Comparison of ENCODE assay signal across 1 cellular context in the genomic region with DNA sequence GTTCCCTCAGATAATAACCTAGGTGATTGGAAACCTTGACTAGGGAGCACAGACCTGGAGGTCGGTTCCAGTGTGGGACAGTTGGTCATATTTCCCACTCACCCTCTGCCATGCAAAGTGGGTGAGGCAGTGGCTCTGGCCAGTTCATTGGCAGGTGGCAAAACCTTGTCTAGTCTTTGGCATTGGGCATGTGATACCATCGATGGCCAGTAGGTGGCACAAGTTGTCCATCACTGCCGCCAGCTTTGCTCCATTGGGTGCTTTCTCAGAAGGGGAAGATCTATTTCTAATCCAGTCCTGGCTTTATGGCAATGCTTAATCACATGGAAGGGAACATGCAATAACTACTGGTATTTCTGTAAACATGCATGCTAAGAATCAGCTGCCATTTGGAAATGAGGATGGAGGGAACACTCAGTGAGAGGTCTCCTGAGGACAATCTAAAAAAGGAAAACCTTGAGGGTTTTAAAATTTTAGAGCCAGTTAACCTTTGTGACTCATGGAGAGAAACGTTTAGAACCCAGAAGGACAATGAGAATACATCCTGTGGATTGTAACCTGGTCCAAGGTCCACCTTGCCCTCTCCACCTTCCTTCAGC.
TF ChIP-seq lines count a peak whose summit lies in the region.

No MANE protein-coding gene starts in this region.

TF ChIP-seq in SK-N-SH, 30 proteins besides CTCF, POLR2A, EP300 and RAD21:
- TF ChIP-seq SMC3 (IDR thresholded peaks at IDR 0.05; ENCODE audit: low read depth, low read length), result 0 out of 2 replicates have a peak, but pooled peaks have one; percentile 18
